ENCODE assay signal across 1 cellular context in the genomic region with DNA sequence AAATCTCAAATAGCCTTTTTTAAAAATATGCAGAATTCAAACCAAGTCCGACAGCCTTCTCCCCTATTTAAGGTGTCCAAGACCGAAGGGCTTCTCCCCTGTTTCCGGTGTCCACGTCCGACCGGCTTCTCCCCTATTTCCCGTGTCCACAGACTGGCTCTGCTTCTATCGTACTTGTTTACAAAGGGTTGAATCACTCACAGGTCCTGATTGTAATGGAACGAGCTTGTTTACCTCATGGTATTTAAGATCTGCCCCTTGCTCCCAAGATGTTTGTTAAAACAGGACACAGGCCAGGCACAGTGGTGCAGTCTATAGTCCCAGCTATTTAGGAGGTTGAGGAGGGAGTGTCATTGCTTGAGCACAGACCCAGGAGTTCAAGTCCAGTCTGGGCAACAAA.
TF ChIP-seq lines count a peak whose summit lies in the region.

No MANE protein-coding gene starts in this region.

TF ChIP-seq in HepG2, 621 proteins besides CTCF, POLR2A, EP300 and RAD21 (continued from another document and continues in another):
- no peak for TF ChIP-seq ZNF781 (CRISPR knock-in tag; IDR thresholded peaks at IDR 0.05; ENCODE audit: borderline replicate concordance, not compliant biosample characterization)
- TF ChIP-seq, protein P1, sequence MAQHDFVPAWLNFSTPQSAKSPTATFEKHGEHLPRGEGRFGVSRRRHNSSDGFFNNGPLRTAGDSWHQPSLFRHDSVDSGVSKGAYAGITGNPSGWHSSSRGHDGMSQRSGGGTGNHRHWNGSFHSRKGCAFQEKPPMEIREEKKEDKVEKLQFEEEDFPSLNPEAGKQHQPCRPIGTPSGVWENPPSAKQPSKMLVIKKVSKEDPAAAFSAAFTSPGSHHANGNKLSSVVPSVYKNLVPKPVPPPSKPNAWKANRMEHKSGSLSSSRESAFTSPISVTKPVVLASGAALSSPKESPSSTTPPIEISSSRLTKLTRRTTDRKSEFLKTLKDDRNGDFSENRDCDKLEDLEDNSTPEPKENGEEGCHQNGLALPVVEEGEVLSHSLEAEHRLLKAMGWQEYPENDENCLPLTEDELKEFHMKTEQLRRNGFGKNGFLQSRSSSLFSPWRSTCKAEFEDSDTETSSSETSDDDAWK (CRISPR knock-in tag; IDR thresholded peaks at IDR 0.05), result no peak
- TF ChIP-seq FOXJ3 (CRISPR knock-in tag; IDR thresholded peaks at IDR 0.05; ENCODE audit: borderline replicate concordance), result peak; percentile 30; the same call in 1 of the 2 replicates
- TF ChIP-seq ZNF501 (CRISPR knock-in tag; IDR thresholded peaks at IDR 0.05), result 0 out of 2 replicates have a peak, but pooled peaks have one; percentile 23
- no peak for TF ChIP-seq SOX6 (IDR thresholded peaks at IDR 0.05)
- TF ChIP-seq SOX6 (CRISPR knock-in tag; IDR thresholded peaks at IDR 0.05), result peak; percentile 64; the same call in 1 of the 2 replicates
- TF ChIP-seq, protein P2, sequence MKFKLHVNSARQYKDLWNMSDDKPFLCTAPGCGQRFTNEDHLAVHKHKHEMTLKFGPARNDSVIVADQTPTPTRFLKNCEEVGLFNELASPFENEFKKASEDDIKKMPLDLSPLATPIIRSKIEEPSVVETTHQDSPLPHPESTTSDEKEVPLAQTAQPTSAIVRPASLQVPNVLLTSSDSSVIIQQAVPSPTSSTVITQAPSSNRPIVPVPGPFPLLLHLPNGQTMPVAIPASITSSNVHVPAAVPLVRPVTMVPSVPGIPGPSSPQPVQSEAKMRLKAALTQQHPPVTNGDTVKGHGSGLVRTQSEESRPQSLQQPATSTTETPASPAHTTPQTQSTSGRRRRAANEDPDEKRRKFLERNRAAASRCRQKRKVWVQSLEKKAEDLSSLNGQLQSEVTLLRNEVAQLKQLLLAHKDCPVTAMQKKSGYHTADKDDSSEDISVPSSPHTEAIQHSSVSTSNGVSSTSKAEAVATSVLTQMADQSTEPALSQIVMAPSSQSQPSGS (CRISPR knock-in tag; IDR thresholded peaks at IDR 0.05), result no peak
- TF ChIP-seq, protein P3, sequence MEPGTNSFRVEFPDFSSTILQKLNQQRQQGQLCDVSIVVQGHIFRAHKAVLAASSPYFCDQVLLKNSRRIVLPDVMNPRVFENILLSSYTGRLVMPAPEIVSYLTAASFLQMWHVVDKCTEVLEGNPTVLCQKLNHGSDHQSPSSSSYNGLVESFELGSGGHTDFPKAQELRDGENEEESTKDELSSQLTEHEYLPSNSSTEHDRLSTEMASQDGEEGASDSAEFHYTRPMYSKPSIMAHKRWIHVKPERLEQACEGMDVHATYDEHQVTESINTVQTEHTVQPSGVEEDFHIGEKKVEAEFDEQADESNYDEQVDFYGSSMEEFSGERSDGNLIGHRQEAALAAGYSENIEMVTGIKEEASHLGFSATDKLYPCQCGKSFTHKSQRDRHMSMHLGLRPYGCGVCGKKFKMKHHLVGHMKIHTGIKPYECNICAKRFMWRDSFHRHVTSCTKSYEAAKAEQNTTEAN (CRISPR knock-in tag; conservative IDR thresholded peaks at IDR 0.05), result no peak
- TF ChIP-seq, protein P4, sequence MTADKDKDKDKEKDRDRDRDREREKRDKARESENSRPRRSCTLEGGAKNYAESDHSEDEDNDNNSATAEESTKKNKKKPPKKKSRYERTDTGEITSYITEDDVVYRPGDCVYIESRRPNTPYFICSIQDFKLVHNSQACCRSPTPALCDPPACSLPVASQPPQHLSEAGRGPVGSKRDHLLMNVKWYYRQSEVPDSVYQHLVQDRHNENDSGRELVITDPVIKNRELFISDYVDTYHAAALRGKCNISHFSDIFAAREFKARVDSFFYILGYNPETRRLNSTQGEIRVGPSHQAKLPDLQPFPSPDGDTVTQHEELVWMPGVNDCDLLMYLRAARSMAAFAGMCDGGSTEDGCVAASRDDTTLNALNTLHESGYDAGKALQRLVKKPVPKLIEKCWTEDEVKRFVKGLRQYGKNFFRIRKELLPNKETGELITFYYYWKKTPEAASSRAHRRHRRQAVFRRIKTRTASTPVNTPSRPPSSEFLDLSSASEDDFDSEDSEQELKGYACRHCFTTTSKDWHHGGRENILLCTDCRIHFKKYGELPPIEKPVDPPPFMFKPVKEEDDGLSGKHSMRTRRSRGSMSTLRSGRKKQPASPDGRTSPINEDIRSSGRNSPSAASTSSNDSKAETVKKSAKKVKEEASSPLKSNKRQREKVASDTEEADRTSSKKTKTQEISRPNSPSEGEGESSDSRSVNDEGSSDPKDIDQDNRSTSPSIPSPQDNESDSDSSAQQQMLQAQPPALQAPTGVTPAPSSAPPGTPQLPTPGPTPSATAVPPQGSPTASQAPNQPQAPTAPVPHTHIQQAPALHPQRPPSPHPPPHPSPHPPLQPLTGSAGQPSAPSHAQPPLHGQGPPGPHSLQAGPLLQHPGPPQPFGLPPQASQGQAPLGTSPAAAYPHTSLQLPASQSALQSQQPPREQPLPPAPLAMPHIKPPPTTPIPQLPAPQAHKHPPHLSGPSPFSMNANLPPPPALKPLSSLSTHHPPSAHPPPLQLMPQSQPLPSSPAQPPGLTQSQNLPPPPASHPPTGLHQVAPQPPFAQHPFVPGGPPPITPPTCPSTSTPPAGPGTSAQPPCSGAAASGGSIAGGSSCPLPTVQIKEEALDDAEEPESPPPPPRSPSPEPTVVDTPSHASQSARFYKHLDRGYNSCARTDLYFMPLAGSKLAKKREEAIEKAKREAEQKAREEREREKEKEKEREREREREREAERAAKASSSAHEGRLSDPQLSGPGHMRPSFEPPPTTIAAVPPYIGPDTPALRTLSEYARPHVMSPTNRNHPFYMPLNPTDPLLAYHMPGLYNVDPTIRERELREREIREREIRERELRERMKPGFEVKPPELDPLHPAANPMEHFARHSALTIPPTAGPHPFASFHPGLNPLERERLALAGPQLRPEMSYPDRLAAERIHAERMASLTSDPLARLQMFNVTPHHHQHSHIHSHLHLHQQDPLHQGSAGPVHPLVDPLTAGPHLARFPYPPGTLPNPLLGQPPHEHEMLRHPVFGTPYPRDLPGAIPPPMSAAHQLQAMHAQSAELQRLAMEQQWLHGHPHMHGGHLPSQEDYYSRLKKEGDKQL (CRISPR knock-in tag; IDR thresholded peaks at IDR 0.05; ENCODE audit: low read depth), result no peak
- TF ChIP-seq RARA (CRISPR knock-in tag; IDR thresholded peaks at IDR 0.05), result peak; percentile 26; the same call in 1 of the 2 replicates
- no peak for TF ChIP-seq PHB2 (IDR thresholded peaks at IDR 0.05; ENCODE audit: partially characterized antibody)
- no peak for TF ChIP-seq ZNF225 (CRISPR knock-in tag; IDR thresholded peaks at IDR 0.05)
- TF ChIP-seq, protein P5, sequence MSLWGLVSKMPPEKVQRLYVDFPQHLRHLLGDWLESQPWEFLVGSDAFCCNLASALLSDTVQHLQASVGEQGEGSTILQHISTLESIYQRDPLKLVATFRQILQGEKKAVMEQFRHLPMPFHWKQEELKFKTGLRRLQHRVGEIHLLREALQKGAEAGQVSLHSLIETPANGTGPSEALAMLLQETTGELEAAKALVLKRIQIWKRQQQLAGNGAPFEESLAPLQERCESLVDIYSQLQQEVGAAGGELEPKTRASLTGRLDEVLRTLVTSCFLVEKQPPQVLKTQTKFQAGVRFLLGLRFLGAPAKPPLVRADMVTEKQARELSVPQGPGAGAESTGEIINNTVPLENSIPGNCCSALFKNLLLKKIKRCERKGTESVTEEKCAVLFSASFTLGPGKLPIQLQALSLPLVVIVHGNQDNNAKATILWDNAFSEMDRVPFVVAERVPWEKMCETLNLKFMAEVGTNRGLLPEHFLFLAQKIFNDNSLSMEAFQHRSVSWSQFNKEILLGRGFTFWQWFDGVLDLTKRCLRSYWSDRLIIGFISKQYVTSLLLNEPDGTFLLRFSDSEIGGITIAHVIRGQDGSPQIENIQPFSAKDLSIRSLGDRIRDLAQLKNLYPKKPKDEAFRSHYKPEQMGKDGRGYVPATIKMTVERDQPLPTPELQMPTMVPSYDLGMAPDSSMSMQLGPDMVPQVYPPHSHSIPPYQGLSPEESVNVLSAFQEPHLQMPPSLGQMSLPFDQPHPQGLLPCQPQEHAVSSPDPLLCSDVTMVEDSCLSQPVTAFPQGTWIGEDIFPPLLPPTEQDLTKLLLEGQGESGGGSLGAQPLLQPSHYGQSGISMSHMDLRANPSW (CRISPR knock-in tag; IDR thresholded peaks at IDR 0.05; ENCODE audit: borderline replicate concordance), result no peak
- TF ChIP-seq HDAC1 (CRISPR knock-in tag; IDR thresholded peaks at IDR 0.05), result peak; percentile 54; the same call in 1 of the 2 replicates
- no peak for TF ChIP-seq ZIK1 (CRISPR knock-in tag; IDR thresholded peaks at IDR 0.05; ENCODE audit: borderline replicate concordance, low read depth)
- TF ChIP-seq FOXP1 (IDR thresholded peaks at IDR 0.05), result no peak
- TF ChIP-seq FOXP1 (CRISPR knock-in tag; IDR thresholded peaks at IDR 0.05), result peak; percentile 90
- TF ChIP-seq SP2 (CRISPR knock-in tag; IDR thresholded peaks at IDR 0.05), result no peak
- TF ChIP-seq JUND (CRISPR knock-in tag; IDR thresholded peaks at IDR 0.05), result no peak
- TF ChIP-seq RXRB (CRISPR knock-in tag; IDR thresholded peaks at IDR 0.05; ENCODE audit: borderline replicate concordance), result peak; percentile 39; the same call in 1 of the 2 replicates
- no peak for TF ChIP-seq KLF15 (CRISPR knock-in tag; IDR thresholded peaks at IDR 0.05; ENCODE audit: borderline replicate concordance)
- TF ChIP-seq, protein P6, sequence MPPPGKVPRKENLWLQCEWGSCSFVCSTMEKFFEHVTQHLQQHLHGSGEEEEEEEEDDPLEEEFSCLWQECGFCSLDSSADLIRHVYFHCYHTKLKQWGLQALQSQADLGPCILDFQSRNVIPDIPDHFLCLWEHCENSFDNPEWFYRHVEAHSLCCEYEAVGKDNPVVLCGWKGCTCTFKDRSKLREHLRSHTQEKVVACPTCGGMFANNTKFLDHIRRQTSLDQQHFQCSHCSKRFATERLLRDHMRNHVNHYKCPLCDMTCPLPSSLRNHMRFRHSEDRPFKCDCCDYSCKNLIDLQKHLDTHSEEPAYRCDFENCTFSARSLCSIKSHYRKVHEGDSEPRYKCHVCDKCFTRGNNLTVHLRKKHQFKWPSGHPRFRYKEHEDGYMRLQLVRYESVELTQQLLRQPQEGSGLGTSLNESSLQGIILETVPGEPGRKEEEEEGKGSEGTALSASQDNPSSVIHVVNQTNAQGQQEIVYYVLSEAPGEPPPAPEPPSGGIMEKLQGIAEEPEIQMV (CRISPR knock-in tag; IDR thresholded peaks at IDR 0.05; ENCODE audit: low read depth), result 0 out of 2 replicates have a peak, but pooled peaks have one; percentile 27
- TF ChIP-seq NR2C2 (CRISPR knock-in tag; IDR thresholded peaks at IDR 0.05; ENCODE audit: borderline replicate concordance), result no peak
- TF ChIP-seq ZNF713 (CRISPR knock-in tag; IDR thresholded peaks at IDR 0.05), result no peak
- TF ChIP-seq, protein P7, sequence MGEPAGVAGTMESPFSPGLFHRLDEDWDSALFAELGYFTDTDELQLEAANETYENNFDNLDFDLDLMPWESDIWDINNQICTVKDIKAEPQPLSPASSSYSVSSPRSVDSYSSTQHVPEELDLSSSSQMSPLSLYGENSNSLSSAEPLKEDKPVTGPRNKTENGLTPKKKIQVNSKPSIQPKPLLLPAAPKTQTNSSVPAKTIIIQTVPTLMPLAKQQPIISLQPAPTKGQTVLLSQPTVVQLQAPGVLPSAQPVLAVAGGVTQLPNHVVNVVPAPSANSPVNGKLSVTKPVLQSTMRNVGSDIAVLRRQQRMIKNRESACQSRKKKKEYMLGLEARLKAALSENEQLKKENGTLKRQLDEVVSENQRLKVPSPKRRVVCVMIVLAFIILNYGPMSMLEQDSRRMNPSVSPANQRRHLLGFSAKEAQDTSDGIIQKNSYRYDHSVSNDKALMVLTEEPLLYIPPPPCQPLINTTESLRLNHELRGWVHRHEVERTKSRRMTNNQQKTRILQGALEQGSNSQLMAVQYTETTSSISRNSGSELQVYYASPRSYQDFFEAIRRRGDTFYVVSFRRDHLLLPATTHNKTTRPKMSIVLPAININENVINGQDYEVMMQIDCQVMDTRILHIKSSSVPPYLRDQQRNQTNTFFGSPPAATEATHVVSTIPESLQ (CRISPR knock-in tag; conservative IDR thresholded peaks at IDR 0.05), result no peak
- TF ChIP-seq, protein P8, sequence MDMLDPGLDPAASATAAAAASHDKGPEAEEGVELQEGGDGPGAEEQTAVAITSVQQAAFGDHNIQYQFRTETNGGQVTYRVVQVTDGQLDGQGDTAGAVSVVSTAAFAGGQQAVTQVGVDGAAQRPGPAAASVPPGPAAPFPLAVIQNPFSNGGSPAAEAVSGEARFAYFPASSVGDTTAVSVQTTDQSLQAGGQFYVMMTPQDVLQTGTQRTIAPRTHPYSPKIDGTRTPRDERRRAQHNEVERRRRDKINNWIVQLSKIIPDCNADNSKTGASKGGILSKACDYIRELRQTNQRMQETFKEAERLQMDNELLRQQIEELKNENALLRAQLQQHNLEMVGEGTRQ (IDR thresholded peaks at IDR 0.05; ENCODE audit: low read depth, low read length), result no peak
- TF ChIP-seq, protein P8 (CRISPR knock-in tag; IDR thresholded peaks at IDR 0.05; ENCODE audit: borderline replicate concordance), result no peak
- no peak for TF ChIP-seq HES4 (CRISPR knock-in tag; IDR thresholded peaks at IDR 0.05; ENCODE audit: borderline replicate concordance)
- TF ChIP-seq, protein P9, sequence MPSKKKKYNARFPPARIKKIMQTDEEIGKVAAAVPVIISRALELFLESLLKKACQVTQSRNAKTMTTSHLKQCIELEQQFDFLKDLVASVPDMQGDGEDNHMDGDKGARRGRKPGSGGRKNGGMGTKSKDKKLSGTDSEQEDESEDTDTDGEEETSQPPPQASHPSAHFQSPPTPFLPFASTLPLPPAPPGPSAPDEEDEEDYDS (CRISPR knock-in tag; IDR thresholded peaks at IDR 0.05), result no peak
